In genomic region chr4:7803371-7803770, GRCh38 we compare ENCODE assay signal across 13 cellular contexts.
A peak's percentile ranks its signal among the peaks of the same experiment; 100 is the strongest.
DNase-seq lines count a peak whose midpoint lies in the region; ATAC-seq, FAIRE-seq and TF ChIP-seq lines count a peak whose summit lies in the region.
"Had no signal": no experiment of that assay in that cellular context is flagged by ENCODE, and none has a peak within 500 bp of the region (broad histone marks: within the 10 kb centered on the region; RNA-seq: fewer than 3 reads in every experiment).

No MANE protein-coding gene starts in this region.

- ATAC-seq in Right ventricle myocardium superior (ENCODE audit: poor library complexity), result no peak
- ATAC-seq in GM18873 (IDR thresholded peaks at IDR 0.05; ENCODE audit: low FRiP score, unreplicated experiment), result no peak
- no peak for ATAC-seq in HG02884 (IDR thresholded peaks at IDR 0.05; ENCODE audit: unreplicated experiment)

- H4K8ac ChIP-seq in H1 (ENCODE audit: extremely low read depth, insufficient read depth, low read length), result no peak overlapping the region

- TF ChIP-seq RAD21 in H1 (IDR thresholded peaks at IDR 0.05 in 1 of 2, conservative IDR thresholded peaks at IDR 0.05 in 1 of 2; ENCODE audit: low read depth in 2 of 2, low read length in 2 of 2), result no peak

- POLR2A ChIA-PET in H1 (lab: Charles Lee; ENCODE audit: partially characterized antibody), result interaction anchor here (1.5 kb wide), 1 partner anchor 185 kb away, joined by 4 read pairs; no protein-coding TSS in a partner anchor

- H3K79me2 ChIP-seq in H1 (ENCODE audit: control insufficient read depth in 1 of 2, insufficient read depth in 2 of 2, low read length in 2 of 2) (no peaks in the 10 kb centered on the region), osteoblast (ENCODE audit: insufficient read depth, low read length) (peaks cover 80% of the 10 kb centered on the region)

- intact Hi-C loops in cardiac septum (cut with DNase I), result loop anchor here (10.0 kb wide), 1 partner anchor 381 kb away; no protein-coding TSS in a partner anchor
- intact Hi-C loops in Right ventricle myocardium superior (cut with DNase I), result no loop called here

- TF ChIP-seq POLR2A in H1 (IDR thresholded peaks at IDR 0.05; ENCODE audit: control extremely low read depth in 1 of 2, low read depth in 2 of 2, low read length in 2 of 2), result no peak

- H3K27ac ChIP-seq in H1 (ENCODE audit: low read depth, low read length) (no peak overlapping the region), osteoblast (ENCODE audit: low read depth, low read length) (peak overlapping the region; percentile 80)
- H3K27ac ChIP-seq: neural progenitor cell, prostate gland had no signal

- FAIRE-seq in H1 (lab: Jason Lieb, UNC), result no peak
- FAIRE-seq in D721Med (lab: Jason Lieb, UNC), result no peak

- H4K91ac ChIP-seq in H1 (replicated peaks; ENCODE audit: insufficient read length, low read length), result no peak overlapping the region

- no peaks in the 10 kb centered on the region for H3K23me2 ChIP-seq in H1 (ENCODE audit: low read depth, low read length)

- H3K79me1 ChIP-seq in H1 (ENCODE audit: low read depth, low read length), result no peaks in the 10 kb centered on the region

- H2AFZ ChIP-seq in H1 (ENCODE audit: low read length) (no peak overlapping the region), osteoblast (ENCODE audit: low read length) (no peak overlapping the region)
- H2AFZ ChIP-seq: neural progenitor cell had no signal

- H2BK12ac ChIP-seq in H1 (ENCODE audit: low read depth, low read length), result no peak overlapping the region

- no peak overlapping the region for H3K4me2 ChIP-seq in H1 (ENCODE audit: insufficient read depth in 1 of 2, low read depth in 2 of 2, low read length in 2 of 2)
- H3K4me2 ChIP-seq in osteoblast (ENCODE audit: insufficient read depth, low read length), result no peak overlapping the region
- H3K4me2 ChIP-seq: neural progenitor cell had no signal

- TF ChIP-seq CTCF in H1 (IDR thresholded peaks at IDR 0.05; ENCODE audit: control extremely low read depth in 1 of 3, insufficient read depth in 1 of 3, low read depth in 1 of 3, low read length in 3 of 3), result no peak
- TF ChIP-seq CTCF in osteoblast (IDR thresholded peaks at IDR 0.05; ENCODE audit: extremely low read depth, low read depth, low read length), result no peak
- TF ChIP-seq CTCF in D721Med (IDR thresholded peaks at IDR 0.05; ENCODE audit: insufficient read depth, missing control alignments), result no peak

- H2BK15ac ChIP-seq in H1 (ENCODE audit: low read length), result 0 out of 2 replicates have a peak overlapping the region, but pooled peaks have one; percentile 54

- no peaks in the 10 kb centered on the region for H4K20me1 ChIP-seq in H1 (replicated peaks in 1 of 2; ENCODE audit: control insufficient read depth in 1 of 2, insufficient read depth in 2 of 2, low read length in 2 of 2)
- peaks cover 28% of the 10 kb centered on the region for H4K20me1 ChIP-seq in osteoblast (ENCODE audit: insufficient read depth, low read length)

- WGBS in H1 (ENCODE audit: extremely low coverage in 1 of 2, insufficient coverage in 1 of 2, insufficient read length in 1 of 2, insufficient replicate concordance in 2 of 2, low coverage in 1 of 2, low lambda C conversion rate in 2 of 2, missing lambda C conversion rate in 1 of 2), 2 experiments, result 89% methylated on average over 7 of the region's 7 CpGs; no CpG with 5 or more reads in 1 of the 2 experiments

- H3K27me3 ChIP-seq in H1 (replicated peaks in 1 of 4; ENCODE audit: control insufficient read depth in 3 of 4, extremely low read depth in 1 of 4, insufficient read depth in 3 of 4, low read length in 3 of 4), result no peaks in the 10 kb centered on the region
- no peaks in the 10 kb centered on the region for H3K27me3 ChIP-seq in osteoblast (ENCODE audit: insufficient read depth, low read length)
- H3K27me3 ChIP-seq: MG63, neural progenitor cell had no signal

- no peak overlapping the region for H3K56ac ChIP-seq in H1 (replicated peaks; ENCODE audit: insufficient read length, low read depth, low read length)

- peaks cover 2 to 4% of the 10 kb centered on the region in 2 experiments; a peak in 2 of 4 replicates for H3K9me3 ChIP-seq in H1 (ENCODE audit: insufficient read depth in 2 of 2, low read depth in 1 of 2, low read length in 1 of 2)
- peaks cover 11% of the 10 kb centered on the region for H3K9me3 ChIP-seq in osteoblast (ENCODE audit: low read depth, low read length)
- H3K9me3 ChIP-seq: prostate gland had no signal

- H3K23ac ChIP-seq in H1 (ENCODE audit: insufficient read length), result no peak overlapping the region

- no peak overlapping the region for H3K4me3 ChIP-seq in H1 (ENCODE audit: extremely low read depth in 1 of 4, insufficient read depth in 2 of 4, low read depth in 3 of 4, low read length in 4 of 4)
- H3K4me3 ChIP-seq in osteoblast (ENCODE audit: insufficient read depth, low read length), result no peak overlapping the region
- H3K4me3 ChIP-seq: coronary artery, MG63, neural progenitor cell, prostate gland had no signal

- no peak overlapping the region for H3K18ac ChIP-seq in H1 (ENCODE audit: extremely low read depth, low read length)

- H3K14ac ChIP-seq in H1 (ENCODE audit: insufficient read length), result no peak overlapping the region

- no peak overlapping the region for H2BK120ac ChIP-seq in H1 (replicated peaks; ENCODE audit: low read depth, low read length)

- H2AK5ac ChIP-seq in H1 (ENCODE audit: low read depth, low read length), result no peak overlapping the region

- no peak for TF ChIP-seq EP300 in H1 (IDR thresholded peaks at IDR 0.05; ENCODE audit: borderline replicate concordance in 1 of 2, low read depth in 2 of 2, low read length in 2 of 2)

- H3K4me1 ChIP-seq in H1 (replicated peaks in 1 of 4; ENCODE audit: control insufficient read depth in 3 of 4, insufficient read depth in 4 of 4, low read length in 3 of 4), result peaks cover 11 to 27% (median 22%) of the 10 kb centered on the region in 4 experiments
- H3K4me1 ChIP-seq in osteoblast (ENCODE audit: insufficient read depth, low read length), result peaks cover 49% of the 10 kb centered on the region

- no peak overlapping the region for H2BK20ac ChIP-seq in H1 (ENCODE audit: low read length)

- DNase-seq in cardiac septum (ENCODE audit: low spot score), result peak; percentile 67
- no peak for DNase-seq in Right ventricle myocardium superior
- DNase-seq in H1 (ENCODE audit: low read depth in 1 of 2, low spot score in 2 of 2), result no peak
- DNase-seq in osteoblast (ENCODE audit: insufficient read length, low spot score, missing footprints), result no peak
- DNase-seq in central memory CD4-positive, alpha-beta T cell, result no peak
- no peak for DNase-seq in D721Med (ENCODE audit: insufficient read length, low spot score)
- DNase-seq: SHP77 treated with DMSO at 0.1 percent for 48 hours had no signal

- no peak overlapping the region for H2BK5ac ChIP-seq in H1 (ENCODE audit: low read depth, low read length)

- H3K36me3 ChIP-seq in H1 (ENCODE audit: control insufficient read depth in 2 of 4, insufficient read depth in 4 of 4, low read length in 3 of 4) (peaks cover 0 to 7% (median 4%) of the 10 kb centered on the region in 4 experiments; a peak in 6 of 8 replicates), osteoblast (ENCODE audit: insufficient read depth, low read length) (peaks cover 90% of the 10 kb centered on the region)
- H3K36me3 ChIP-seq: neural progenitor cell, prostate gland had no signal

- no peak overlapping the region for H4K5ac ChIP-seq in H1 (ENCODE audit: insufficient read length, low read depth, low read length)

- H3K9ac ChIP-seq in H1 (replicated peaks in 1 of 4; ENCODE audit: extremely low read depth in 1 of 4, low read depth in 3 of 4, low read length in 3 of 4), result no peak overlapping the region
- H3K9ac ChIP-seq: neural progenitor cell had no signal

- CTCF ChIA-PET in H1 (lab: Charles Lee; ENCODE audit: partially characterized antibody), result interaction anchor here (0.6 to 11.1 kb wide), 21 partner anchors 18 to 700 kb away, joined by 3 to 180 read pairs (median 6); no protein-coding TSS in a partner anchor

- no peak overlapping the region for H3K4ac ChIP-seq in H1 (replicated peaks; ENCODE audit: insufficient read length, low read depth, low read length)

TF ChIP-seq in H1, 55 proteins besides CTCF, POLR2A, EP300 and RAD21 (continues in another document):
- TF ChIP-seq MAFK (IDR thresholded peaks at IDR 0.05; ENCODE audit: low read depth, low read length) (no peak), GTF2F1 (IDR thresholded peaks at IDR 0.05; ENCODE audit: borderline replicate concordance, low read depth, low read length) (no peak), SP4 (IDR thresholded peaks at IDR 0.05; ENCODE audit: low read length) (no peak), GABPA (IDR thresholded peaks at IDR 0.05; ENCODE audit: borderline replicate concordance, insufficient read depth, low read length) (no peak), SUZ12 (IDR thresholded peaks at IDR 0.05; ENCODE audit: low read length) (no peak), NANOG (IDR thresholded peaks at IDR 0.05; ENCODE audit: insufficient read depth, low read depth, low read length, poor library complexity, severe bottlenecking) (no peak), MAX (IDR thresholded peaks at IDR 0.05) (no peak), ATF2 (IDR thresholded peaks at IDR 0.05; ENCODE audit: low read length) (no peak), PHF8 (conservative IDR thresholded peaks at IDR 0.05; ENCODE audit: low read depth, low read length) (no peak), TEAD4 (IDR thresholded peaks at IDR 0.05; ENCODE audit: low read depth, low read length) (no peak), SAP30 (IDR thresholded peaks at IDR 0.05; ENCODE audit: insufficient read depth, insufficient replicate concordance, low read length) (no peak), SIRT6 (IDR thresholded peaks at IDR 0.05; ENCODE audit: low read length) (no peak), POLR2AphosphoS5 (IDR thresholded peaks at IDR 0.05; ENCODE audit: low read depth, low read length) (no peak), SIN3A (conservative IDR thresholded peaks at IDR 0.05 in 1 of 2, IDR thresholded peaks at IDR 0.05 in 1 of 2; ENCODE audit: low read depth in 1 of 2, low read length in 2 of 2) (no peak), CBX8 (IDR thresholded peaks at IDR 0.05; ENCODE audit: borderline replicate concordance, low read depth, low read length) (no peak)
